In genomic region chr11:96635655-96636054, GRCh38 we compare ENCODE assay signal across 30 cellular contexts.
"Had no signal": no experiment of that assay in that cellular context is flagged by ENCODE, and none has a peak within 500 bp of the region (broad histone marks: within the 10 kb centered on the region; RNA-seq: fewer than 3 reads in every experiment).

No MANE protein-coding gene starts in this region.

- H3K36me3 Mint-ChIP-seq: naive B cell; naive thymus-derived CD8-positive, alpha-beta T cell; stimulated activated memory B cell treated with anti-CD40 and anti-IgM and Interleukin-4, amounts not matched to agents 10 μg/mL and 1 μg/mL and 100 μg/mL, for 72 hours; type B pancreatic cell had no signal

- FAIRE-seq: pancreas, small intestine had no signal

- ATAC-seq: naive thymus-derived CD8-positive, alpha-beta T cell; natural killer cell treated with Interleukin-12 subunit alpha and Interleukin-12 subunit beta and Interleukin-15 and Interleukin-18, amount 100 ng/mL, for 72 hours; pancreas; stimulated activated memory B cell treated with anti-CD40 and anti-IgM and Interleukin-4, amounts not matched to agents 10 μg/mL and 1 μg/mL and 100 μg/mL, for 72 hours; upper lobe of right lung had no signal

- H3K27ac Mint-ChIP-seq: naive B cell; naive thymus-derived CD8-positive, alpha-beta T cell; natural killer cell treated with Interleukin-12 subunit alpha and Interleukin-12 subunit beta and Interleukin-15 and Interleukin-18, amount 100 ng/mL, for 72 hours; nephron progenitor cell; progenitor cell of endocrine pancreas; stimulated activated memory B cell treated with anti-CD40 and anti-IgM and Interleukin-4, amounts not matched to agents 10 μg/mL and 1 μg/mL and 100 μg/mL, for 72 hours; stimulated activated naive CD8-positive, alpha-beta T cell treated with anti-CD3 and anti-CD28 coated beads, Interleukin-15, Interleukin-2, amounts not matched to agents 100 ng/mL and 50 ng/mL, for 24 hours; type B pancreatic cell had no signal

- H3K27me3 ChIP-seq: neutrophil, pancreas, right atrium auricular region, right lobe of liver, sigmoid colon, suprapubic skin, testis, tibial artery, transverse colon, upper lobe of right lung, uterus had no signal

- DNase-seq: naive B cell; naive thymus-derived CD8-positive, alpha-beta T cell; nephron progenitor cell; nucleus accumbens; pancreas; retina; right lobe of liver; sigmoid colon; small intestine; stimulated activated CD4-positive, alpha-beta T cell treated with anti-CD3 and anti-CD28 coated beads, Interleukin-12 subunit alpha, Interleukin-12 subunit beta, amount 100 ng/mL, for 4 hours; stimulated activated CD4-positive, alpha-beta T cell treated with anti-CD3 and anti-CD28 coated beads, Interleukin-1b, Interleukin-23, amount 100 ng/mL, for 48 hours; stimulated activated CD4-positive, alpha-beta T cell treated with anti-CD3 and anti-CD28 coated beads, Interleukin-4, amount 100 ng/mL, for 1 hour; stimulated activated CD4-positive, alpha-beta T cell treated with anti-CD3 and anti-CD28 coated beads, Interleukin-4, amount 100 ng/mL, for 4 hours; stimulated activated CD8-positive, alpha-beta memory T cell treated with anti-CD3 and anti-CD28 coated beads, Interleukin-4, amount 100 ng/mL, for 48 hours; stimulated activated naive CD4-positive, alpha-beta T cell; substantia nigra; testis; tibial artery; transverse colon; upper lobe of right lung; uterus had no signal

- H3K9me3 ChIP-seq: neutrophil, pancreas, right lobe of liver, sigmoid colon, suprapubic skin, testis, transverse colon, upper lobe of right lung, uterus had no signal

- H3K4me3 Mint-ChIP-seq: naive B cell; naive thymus-derived CD8-positive, alpha-beta T cell; natural killer cell treated with Interleukin-12 subunit alpha and Interleukin-12 subunit beta and Interleukin-15 and Interleukin-18, amount 100 ng/mL, for 72 hours; nephron progenitor cell; neural crest cell; stimulated activated memory B cell treated with anti-CD40 and anti-IgM and Interleukin-4, amounts not matched to agents 10 μg/mL and 1 μg/mL and 100 μg/mL, for 72 hours; stimulated activated naive CD8-positive, alpha-beta T cell treated with anti-CD3 and anti-CD28 coated beads, Interleukin-15, Interleukin-2, amounts not matched to agents 100 ng/mL and 50 ng/mL, for 24 hours; type B pancreatic cell had no signal

- H3K27ac ChIP-seq: neutrophil, pancreas, right atrium auricular region, right lobe of liver, sigmoid colon, suprapubic skin, testis, tibial artery, transverse colon, upper lobe of right lung, uterus had no signal

- H3K4me3 ChIP-seq: pancreas, right atrium auricular region, right lobe of liver, sigmoid colon, suprapubic skin, testis, tibial artery, transverse colon, upper lobe of right lung, uterus had no signal

- H3K36me3 ChIP-seq: neutrophil, pancreas, right atrium auricular region, right lobe of liver, sigmoid colon, suprapubic skin, tibial artery, transverse colon, upper lobe of right lung, uterus had no signal

- H3K27me3 Mint-ChIP-seq: naive B cell; natural killer cell treated with Interleukin-12 subunit alpha and Interleukin-12 subunit beta and Interleukin-15 and Interleukin-18, amount 100 ng/mL, for 72 hours; progenitor cell of endocrine pancreas; stimulated activated memory B cell treated with anti-CD40 and anti-IgM and Interleukin-4, amounts not matched to agents 10 μg/mL and 1 μg/mL and 100 μg/mL, for 72 hours; stimulated activated naive CD8-positive, alpha-beta T cell treated with anti-CD3 and anti-CD28 coated beads, Interleukin-15, Interleukin-2, amounts not matched to agents 100 ng/mL and 50 ng/mL, for 24 hours had no signal

- H3K4me1 Mint-ChIP-seq: naive B cell; naive thymus-derived CD8-positive, alpha-beta T cell; nephron progenitor cell; neural crest cell; stimulated activated memory B cell treated with anti-CD40 and anti-IgM and Interleukin-4, amounts not matched to agents 10 μg/mL and 1 μg/mL and 100 μg/mL, for 72 hours had no signal

- H3K4me1 ChIP-seq: pancreas, right atrium auricular region, right lobe of liver, sigmoid colon, suprapubic skin, testis, tibial artery, transverse colon, upper lobe of right lung, uterus had no signal

- H3K9me3 Mint-ChIP-seq: type B pancreatic cell had no signal
